11 cellular contexts compared by ENCODE assay signal in genomic region chr1:16324456-16324890, GRCh38. TPM values are rescaled to one million over a fixed set of nuclear protein-coding genes. Genes with fewer than 3 reads are reported as not detected.
DNase-seq lines count a peak whose midpoint lies in the region; ATAC-seq, FAIRE-seq and TF ChIP-seq lines count a peak whose summit lies in the region.
"Had no signal": no experiment of that assay in that cellular context is flagged by ENCODE, and none has a peak within 500 bp of the region (broad histone marks: within the 10 kb centered on the region; RNA-seq: fewer than 3 reads in every experiment).

No MANE protein-coding gene starts in this region.

- H3K36me3 ChIP-seq in mammary epithelial cell (ENCODE audit: insufficient read depth, low read length) (no peaks in the 10 kb centered on the region), left lung (no peaks in the 10 kb centered on the region)

- DNase-seq in AG08395 (ENCODE audit: low spot score) (peak; percentile 72), HTR-8/SVneo (ENCODE audit: insufficient read length, low spot score) (peak; percentile 45), mammary epithelial cell (peak; percentile 68), left lung (no peak), CD1c-positive myeloid dendritic cell (ENCODE audit: extremely low spot score) (no peak), SW480 (ENCODE audit: low spot score) (no peak)
- DNase-seq: DND-41 had no signal

- BruUV-seq in mammary epithelial cell (replicated peaks; lab: Mats Ljungman, UMichigan), result no TSS peak

- CTCF ChIA-PET in mammary epithelial cell (lab: Charles Lee; ENCODE audit: low non-redundant PET), result no interaction called here

- intact Hi-C loops in mammary epithelial cell (cut with micrococcal nuclease) (no loop called here), left lung (cut with DNase I) (no loop called here)

- peaks cover 79% of the 10 kb centered on the region for H3K79me2 ChIP-seq in mammary epithelial cell (ENCODE audit: insufficient read depth, low read length)

- H3K9me3 ChIP-seq in mammary epithelial cell (replicated peaks; ENCODE audit: insufficient read depth, low read length), result no peaks in the 10 kb centered on the region
- no peaks in the 10 kb centered on the region for H3K9me3 ChIP-seq in left lung

- H3K4me3 ChIP-seq in mammary epithelial cell (replicated peaks in 1 of 3; ENCODE audit: insufficient read depth in 1 of 3, low read depth in 2 of 3, low read length in 3 of 3) (no peak overlapping the region), left lung (no peak overlapping the region)
- H3K4me3 ChIP-seq: GM23338 had no signal

- 85% methylated on average over 6 of the region's 6 CpGs for WGBS in mammary epithelial cell (ENCODE audit: low coverage, missing lambda C conversion rate)

- in situ Hi-C loops in mammary epithelial cell (cut with MboI; ENCODE audit: low sequenced_read_pairs in 2 of 2), result no loop called here

- H3K27ac ChIP-seq in mammary epithelial cell (ENCODE audit: insufficient read depth, low read depth, low read length) (no peak overlapping the region), left lung (no peak overlapping the region)
- H3K27ac ChIP-seq: VCaP had no signal

- ATAC-seq in left lung (peak; percentile 92), HG02588 (IDR thresholded peaks at IDR 0.05; ENCODE audit: unreplicated experiment) (no peak)
- no peak for ATAC-seq in activated CD4-positive, CD25-positive, alpha-beta regulatory T cell treated with anti-CD3 and anti-CD28 coated beads, Interleukin-2, amount 50 U/mL, for 24 hours
- ATAC-seq: GM23338 had no signal

- no peak overlapping the region for H2AFZ ChIP-seq in mammary epithelial cell (ENCODE audit: low read depth, low read length)
- H2AFZ ChIP-seq: GM23338 had no signal

- H4K20me1 ChIP-seq in mammary epithelial cell (ENCODE audit: insufficient read depth, low read length), result no peaks in the 10 kb centered on the region

- TF ChIP-seq CTCF in mammary epithelial cell (conservative IDR thresholded peaks at IDR 0.05 in 1 of 2, IDR thresholded peaks at IDR 0.05 in 1 of 2; ENCODE audit: extremely low read depth in 1 of 2, insufficient read depth in 1 of 2, low read depth in 1 of 2, low read length in 2 of 2) (no peak), left lung (IDR thresholded peaks at IDR 0.05) (no peak)

- H3K27me3 ChIP-seq in mammary epithelial cell (ENCODE audit: insufficient read depth, low read length) (no peaks in the 10 kb centered on the region), left lung (no peaks in the 10 kb centered on the region)

- H3K4me1 ChIP-seq in mammary epithelial cell (ENCODE audit: insufficient read depth, low read length), result peaks cover 22% of the 10 kb centered on the region
- H3K4me1 ChIP-seq in left lung, result peaks cover 0 to 28% of the 10 kb centered on the region in 2 donors

- FAIRE-seq in HTR-8/SVneo (lab: Jason Lieb, UNC), result no peak

- no peak overlapping the region for H3K4me2 ChIP-seq in mammary epithelial cell (ENCODE audit: insufficient read depth, low read depth, low read length)
- H3K4me2 ChIP-seq: GM23338 had no signal

- H3K9ac ChIP-seq in mammary epithelial cell (ENCODE audit: insufficient read depth, low read length), result no peak overlapping the region

- dilution Hi-C loops in mammary epithelial cell (cut with HindIII; ENCODE audit: low sequenced_read_pairs), result no loop called here

RNA-seq across cellular contexts. Expression of gene FBXO42, which starts 27.8 kb away (rescaled TPM):
- total RNA-seq in mammary epithelial cell (10 to 100 TPM; 19.8 to 21.4 TPM), left lung (10 to 100 TPM; 18.8 to 19.5 TPM)
- 15.8 TPM for polyA plus RNA-seq in mammary epithelial cell
- polyA minus RNA-seq in mammary epithelial cell, result 22.9 TPM

RNA-seq across cellular contexts. Expression of gene SZRD1, which starts 42.6 kb away (rescaled TPM):
- total RNA-seq in mammary epithelial cell (100 to 1,000 TPM in 1 of 2 donors, 10 to 100 TPM in 1; 46.0 to 126 TPM), left lung (100 to 1,000 TPM; 114 to 134 TPM)
- 105 TPM for polyA plus RNA-seq in mammary epithelial cell
- 85.1 TPM for polyA minus RNA-seq in mammary epithelial cell

Comparison
In these comparisons a context has a peak if more than half of its experiments do, and no peak if none do; other contexts are left out.
1. DNase-seq: peak in AG08395 (single experiment), HTR-8/SVneo (single experiment) and mammary epithelial cell (single experiment); none in left lung (0 of 2), CD1c-positive myeloid dendritic cell (single experiment) and SW480 (single experiment).